ENCODE assay signal across 1 cellular context in the genomic region with DNA sequence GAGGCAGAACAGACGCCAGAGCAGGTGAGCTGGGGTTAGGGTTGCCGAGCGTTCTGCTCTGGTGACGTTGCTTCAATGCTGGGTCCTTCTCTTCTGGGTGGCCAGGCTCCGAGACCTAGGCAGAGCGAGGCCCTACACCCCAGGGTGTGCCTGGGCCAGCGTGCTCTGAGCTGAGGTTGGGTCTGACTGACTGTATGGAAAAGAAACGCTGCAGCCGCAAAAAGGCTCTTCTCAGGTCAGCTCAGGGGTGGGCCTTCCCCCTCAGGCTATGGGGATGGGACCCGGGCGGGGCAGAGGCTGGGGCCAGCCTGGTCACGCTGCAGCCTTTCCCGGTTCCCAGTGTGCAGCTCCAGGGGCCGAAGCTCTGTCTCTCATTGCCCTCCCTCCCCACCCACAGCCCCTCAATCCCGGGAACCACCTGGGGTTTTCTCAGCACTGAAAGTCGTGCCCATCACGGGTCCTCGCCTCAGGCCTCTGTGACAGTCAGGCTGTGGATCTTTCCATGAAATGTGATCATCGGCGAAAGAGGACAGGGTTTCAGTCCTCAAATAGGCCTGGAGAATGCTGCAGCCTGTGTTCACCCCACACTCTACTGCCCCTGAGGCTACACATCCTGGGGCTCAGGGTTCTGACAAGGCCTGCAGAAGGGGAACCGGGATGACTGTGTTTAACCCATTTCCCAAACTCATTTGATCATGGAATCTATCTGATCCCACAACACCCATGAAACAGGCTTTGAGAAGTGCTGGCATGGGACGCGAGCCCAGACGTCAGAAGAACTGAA.
TF ChIP-seq lines count a peak whose summit lies in the region.

No MANE protein-coding gene starts in this region.

TF ChIP-seq in SK-N-SH treated with all-trans-retinoic acid at 6 μM for 48 hours, 23 proteins besides CTCF, POLR2A, EP300 and RAD21 (continued from another document):
- TF ChIP-seq, protein P1, sequence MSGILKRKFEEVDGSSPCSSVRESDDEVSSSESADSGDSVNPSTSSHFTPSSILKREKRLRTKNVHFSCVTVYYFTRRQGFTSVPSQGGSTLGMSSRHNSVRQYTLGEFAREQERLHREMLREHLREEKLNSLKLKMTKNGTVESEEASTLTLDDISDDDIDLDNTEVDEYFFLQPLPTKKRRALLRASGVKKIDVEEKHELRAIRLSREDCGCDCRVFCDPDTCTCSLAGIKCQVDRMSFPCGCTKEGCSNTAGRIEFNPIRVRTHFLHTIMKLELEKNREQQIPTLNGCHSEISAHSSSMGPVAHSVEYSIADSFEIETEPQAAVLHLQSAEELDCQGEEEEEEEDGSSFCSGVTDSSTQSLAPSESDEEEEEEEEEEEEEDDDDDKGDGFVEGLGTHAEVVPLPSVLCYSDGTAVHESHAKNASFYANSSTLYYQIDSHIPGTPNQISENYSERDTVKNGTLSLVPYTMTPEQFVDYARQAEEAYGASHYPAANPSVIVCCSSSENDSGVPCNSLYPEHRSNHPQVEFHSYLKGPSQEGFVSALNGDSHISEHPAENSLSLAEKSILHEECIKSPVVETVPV (CRISPR knock-in tag; IDR thresholded peaks at IDR 0.05), result peak; percentile 68
